ENCODE assay signal across 1 cellular context in the genomic region with DNA sequence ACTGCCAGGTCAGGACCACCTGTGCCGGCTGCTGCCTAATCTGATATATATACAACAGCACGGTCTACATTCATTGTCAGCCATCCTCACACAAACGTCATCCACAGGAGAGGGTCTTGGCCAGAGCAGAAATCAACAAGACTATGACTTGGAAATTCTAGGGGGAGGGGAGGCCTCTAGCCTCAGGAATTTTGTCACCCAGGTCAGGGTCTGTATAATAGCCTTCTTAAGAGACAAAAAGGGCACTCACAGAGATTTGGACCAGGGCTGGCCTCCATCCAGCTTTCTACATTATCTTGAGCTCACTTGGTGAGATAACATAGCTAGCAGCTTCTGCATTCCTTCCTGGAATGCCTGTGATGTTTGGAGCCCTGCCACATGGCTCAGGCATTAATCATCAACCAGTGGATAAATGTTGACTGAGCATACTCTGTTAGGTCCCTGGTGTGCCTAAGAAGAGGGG.
TF ChIP-seq lines count a peak whose summit lies in the region.

No MANE protein-coding gene starts in this region.

TF ChIP-seq in H1, 55 proteins besides CTCF, POLR2A, EP300 and RAD21:
- peak; percentile 47; the same call in 1 of the 2 replicates for TF ChIP-seq TEAD4 (IDR thresholded peaks at IDR 0.05; ENCODE audit: low read depth, low read length)
- no peak for TF ChIP-seq MAFK (IDR thresholded peaks at IDR 0.05; ENCODE audit: low read depth, low read length)
- TF ChIP-seq SRF (IDR thresholded peaks at IDR 0.05; ENCODE audit: low read depth, low read length): no peak
